21 cellular contexts compared by ENCODE assay signal in genomic region chr22:48627203-48627602, GRCh38.
DNase-seq lines count a peak whose midpoint lies in the region; ATAC-seq and FAIRE-seq lines count a peak whose summit lies in the region.
"Had no signal": no experiment of that assay in that cellular context is flagged by ENCODE, and none has a peak within 500 bp of the region (broad histone marks: within the 10 kb centered on the region; RNA-seq: fewer than 3 reads in every experiment).

No MANE protein-coding gene starts in this region.

- peak; percentile 11 for DNase-seq in activated CD4-positive, alpha-beta T cell treated with anti-CD3 and anti-CD28 coated beads for 36 hours
- DNase-seq in activated CD4-positive, alpha-beta T cell treated with anti-CD3 and anti-CD28 coated beads for 4 hours: no peak
- DNase-seq in SHP77 (lab: John Stamatoyannopoulos, UW) (peak; percentile 30 to 68), frontal cortex (ENCODE audit: low spot score in 2 of 2) (peak; percentile 66 to 75), urothelium cell line (ENCODE audit: low spot score) (peak; percentile 33), ecto neural progenitor cell (ENCODE audit: low spot score) (no peak)
- DNase-seq in stimulated activated effector memory CD8-positive, alpha-beta T cell treated with anti-CD3 and anti-CD28 coated beads, Interleukin-12 subunit alpha, Interleukin-12 subunit beta, amount 100 ng/mL, for 72 hours (ENCODE audit: low spot score in 2 of 2): no peak
- DNase-seq: activated CD8-positive, alpha-beta memory T cell treated with anti-CD3 and anti-CD28 coated beads, Interleukin-2, amount 10 ng/mL, durations not matched to agents 7 days and 5 days; activated effector memory CD4-positive, alpha-beta T cell treated with anti-CD3 and anti-CD28 coated beads, Interleukin-2, amount 50 U/mL, for 16 hours; dermis blood vessel endothelial cell; heart right ventricle; KG1; kidney glomerular epithelial cell; mucosa of descending colon; NCI-H1092 treated with DMSO at 0.1 percent for 48 hours; NCI-H524 treated with DMSO at 0.1 percent for 48 hours; stimulated activated naive CD8-positive, alpha-beta T cell treated with anti-CD3 and anti-CD28 coated beads, Interleukin-15, Interleukin-2, amounts not matched to agents 100 U/mL and 50 U/mL, for 24 hours had no signal

- intact Hi-C loops in activated CD4-positive, alpha-beta T cell treated with anti-CD3 and anti-CD28 coated beads for 36 hours (cut with DNase I, micrococcal nuclease): no loop called here

- POLR2A ChIA-PET in activated CD4-positive, alpha-beta T cell treated with anti-CD3 and anti-CD28 coated beads for 36 hours (lab: Charles Lee): no interaction called here

- peaks cover 3% of the 10 kb centered on the region for H3K27me3 Mint-ChIP-seq in activated CD4-positive, alpha-beta T cell treated with anti-CD3 and anti-CD28 coated beads for 36 hours

- H3K27ac Mint-ChIP-seq in activated CD4-positive, alpha-beta T cell treated with anti-CD3 and anti-CD28 coated beads for 36 hours: no peak overlapping the region
- H3K27ac Mint-ChIP-seq in stimulated activated effector memory CD8-positive, alpha-beta T cell treated with anti-CD3 and anti-CD28 coated beads, Interleukin-12 subunit alpha, Interleukin-12 subunit beta, amount 100 ng/mL, for 72 hours: no peak overlapping the region
- H3K27ac Mint-ChIP-seq: activated CD8-positive, alpha-beta memory T cell treated with anti-CD3 and anti-CD28 coated beads, Interleukin-2, amount 10 ng/mL, durations not matched to agents 7 days and 5 days had no signal

- H3K4me1 Mint-ChIP-seq in activated CD4-positive, alpha-beta T cell treated with anti-CD3 and anti-CD28 coated beads for 36 hours: no peaks in the 10 kb centered on the region
- H3K4me1 Mint-ChIP-seq in stimulated activated effector memory CD8-positive, alpha-beta T cell treated with anti-CD3 and anti-CD28 coated beads, Interleukin-12 subunit alpha, Interleukin-12 subunit beta, amount 100 ng/mL, for 72 hours: no peaks in the 10 kb centered on the region
- H3K4me1 Mint-ChIP-seq: activated CD8-positive, alpha-beta memory T cell treated with anti-CD3 and anti-CD28 coated beads, Interleukin-2, amount 10 ng/mL, durations not matched to agents 7 days and 5 days had no signal

- FAIRE-seq in frontal cortex (lab: Jason Lieb, UNC) (no peak), urothelium cell line (lab: Jason Lieb, UNC) (no peak)

- no peak for ATAC-seq in activated CD4-positive, alpha-beta T cell treated with anti-CD3 and anti-CD28 coated beads for 36 hours
- ATAC-seq in stimulated activated effector memory CD8-positive, alpha-beta T cell treated with anti-CD3 and anti-CD28 coated beads, Interleukin-12 subunit alpha, Interleukin-12 subunit beta, amount 100 ng/mL, for 72 hours: no peak
- no peak for ATAC-seq in GM19395 (IDR thresholded peaks at IDR 0.05; ENCODE audit: unreplicated experiment)
- ATAC-seq: activated CD8-positive, alpha-beta memory T cell treated with anti-CD3 and anti-CD28 coated beads, Interleukin-2, amount 10 ng/mL, durations not matched to agents 7 days and 5 days; esophagus mucosa; heart right ventricle; mucosa of descending colon; Panc1; stimulated activated naive CD8-positive, alpha-beta T cell treated with anti-CD3 and anti-CD28 coated beads, Interleukin-15, Interleukin-2, amounts not matched to agents 100 U/mL and 50 U/mL, for 24 hours; WTC11 had no signal

- H3K4me3 Mint-ChIP-seq in activated CD4-positive, alpha-beta T cell treated with anti-CD3 and anti-CD28 coated beads for 36 hours: no peak overlapping the region
- no peak overlapping the region for H3K4me3 Mint-ChIP-seq in stimulated activated effector memory CD8-positive, alpha-beta T cell treated with anti-CD3 and anti-CD28 coated beads, Interleukin-12 subunit alpha, Interleukin-12 subunit beta, amount 100 ng/mL, for 72 hours
- H3K4me3 Mint-ChIP-seq: activated CD8-positive, alpha-beta memory T cell treated with anti-CD3 and anti-CD28 coated beads, Interleukin-2, amount 10 ng/mL, durations not matched to agents 7 days and 5 days; WTC11 had no signal

- no peaks in the 10 kb centered on the region for H3K36me3 Mint-ChIP-seq in activated CD4-positive, alpha-beta T cell treated with anti-CD3 and anti-CD28 coated beads for 36 hours (ENCODE audit: low read depth)
- no peaks in the 10 kb centered on the region for H3K36me3 Mint-ChIP-seq in stimulated activated effector memory CD8-positive, alpha-beta T cell treated with anti-CD3 and anti-CD28 coated beads, Interleukin-12 subunit alpha, Interleukin-12 subunit beta, amount 100 ng/mL, for 72 hours
- H3K36me3 Mint-ChIP-seq: activated CD8-positive, alpha-beta memory T cell treated with anti-CD3 and anti-CD28 coated beads, Interleukin-2, amount 10 ng/mL, durations not matched to agents 7 days and 5 days; WTC11 had no signal

- no peaks in the 10 kb centered on the region for H3K9me3 Mint-ChIP-seq in activated CD4-positive, alpha-beta T cell treated with anti-CD3 and anti-CD28 coated beads for 36 hours (ENCODE audit: low read depth)
- no peaks in the 10 kb centered on the region for H3K9me3 Mint-ChIP-seq in stimulated activated effector memory CD8-positive, alpha-beta T cell treated with anti-CD3 and anti-CD28 coated beads, Interleukin-12 subunit alpha, Interleukin-12 subunit beta, amount 100 ng/mL, for 72 hours
- H3K9me3 Mint-ChIP-seq: WTC11 had no signal

- CTCF ChIA-PET in activated CD4-positive, alpha-beta T cell treated with anti-CD3 and anti-CD28 coated beads for 36 hours (lab: Charles Lee): no interaction called here

Comparison
In these comparisons a context has a peak if more than half of its experiments do, and no peak if none do; other contexts are left out.
1. DNase-seq: peak in activated CD4-positive, alpha-beta T cell treated with anti-CD3 and anti-CD28 coated beads for 36 hours (single experiment), SHP77 (2 of 2), frontal cortex (2 of 2) and urothelium cell line (single experiment); none in activated CD4-positive, alpha-beta T cell treated with anti-CD3 and anti-CD28 coated beads for 4 hours (0 of 2), ecto neural progenitor cell (single experiment) and stimulated activated effector memory CD8-positive, alpha-beta T cell treated with anti-CD3 and anti-CD28 coated beads, Interleukin-12 subunit alpha, Interleukin-12 subunit beta, amount 100 ng/mL, for 72 hours (0 of 2).